23 cellular contexts compared by ENCODE assay signal in the genomic region with DNA sequence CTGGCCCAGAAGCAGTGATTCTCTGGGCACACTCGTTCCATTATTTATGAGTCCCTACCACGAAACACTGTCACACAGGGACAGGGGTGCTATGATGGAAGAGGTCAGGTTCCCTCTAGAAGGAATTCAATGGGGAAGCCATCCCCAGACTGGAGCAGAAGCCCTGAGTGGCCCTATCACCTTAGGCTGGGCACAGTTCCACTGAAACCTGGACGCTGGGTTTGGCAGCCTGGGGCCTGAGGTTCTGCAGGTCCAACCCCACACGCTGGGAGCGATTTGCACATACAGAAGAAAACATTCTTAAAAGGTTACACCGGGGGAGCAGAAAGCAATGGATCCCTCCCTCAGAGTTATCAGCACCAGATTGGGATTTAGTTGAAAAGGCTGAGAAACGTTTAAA.
"Had no signal": no experiment of that assay in that cellular context is flagged by ENCODE, and none has a peak within 500 bp of the region (broad histone marks: within the 10 kb centered on the region; RNA-seq: fewer than 3 reads in every experiment).

No MANE protein-coding gene starts in this region.

- H3K27ac Mint-ChIP-seq: dendritic cell treated with granulocyte-macrophage colony-stimulating factor and Interleukin-4, amounts not matched to agents 40 ng/mL and 50 ng/mL, for 4 days; effector memory CD8-positive, alpha-beta T cell; endodermal cell; mesothelial cell of epicardium had no signal

- H3K9me3 Mint-ChIP-seq: dendritic cell treated with granulocyte-macrophage colony-stimulating factor and Interleukin-4, amounts not matched to agents 40 ng/mL and 50 ng/mL, for 4 days; effector memory CD8-positive, alpha-beta T cell had no signal

- ATAC-seq: effector memory CD8-positive, alpha-beta T cell; esophagus mucosa; gastrocnemius medialis; heart right ventricle; left cardiac atrium; lower lobe of right lung; mucosa of descending colon had no signal

- DNase-seq: colonic mucosa; cortex of kidney; effector CD8-positive, alpha-beta T cell; effector memory CD8-positive, alpha-beta T cell; endodermal cell; erythroblast; esophagus squamous epithelium; foreskin fibroblast; foreskin melanocyte; gastrocnemius medialis; glutamatergic neuron; head of caudate nucleus; heart right ventricle; hippocampal formation; left cardiac atrium; left ventricle myocardium inferior; lower lobe of right lung; mesenchymal stem cell; mucosa of descending colon had no signal

- H3K4me3 ChIP-seq: colonic mucosa, esophagus squamous epithelium, gastrocnemius medialis, heart right ventricle, left ventricle myocardium inferior, lower lobe of right lung, mucosa of descending colon had no signal

- H3K36me3 ChIP-seq: colonic mucosa had no signal

- H3K4me1 ChIP-seq: colonic mucosa, esophagus squamous epithelium, gastrocnemius medialis, heart right ventricle, left ventricle myocardium inferior, lower lobe of right lung had no signal

- H3K27me3 ChIP-seq: colonic mucosa, esophagus squamous epithelium, gastrocnemius medialis, heart right ventricle had no signal

- H3K27ac ChIP-seq: colonic mucosa, epithelial cell of prostate, esophagus squamous epithelium, gastrocnemius medialis, heart right ventricle, left ventricle myocardium inferior, lower lobe of right lung had no signal

- H3K9me3 ChIP-seq: colonic mucosa, gastrocnemius medialis, left ventricle myocardium inferior, lower lobe of right lung, mucosa of descending colon had no signal
